Comparison of ENCODE assay signal across 16 cellular contexts in genomic region chr5:33675958-33676464, GRCh38.
DNase-seq lines count a peak whose midpoint lies in the region; ATAC-seq, FAIRE-seq and TF ChIP-seq lines count a peak whose summit lies in the region.
"Had no signal": no experiment of that assay in that cellular context is flagged by ENCODE, and none has a peak within 500 bp of the region (broad histone marks: within the 10 kb centered on the region; RNA-seq: fewer than 3 reads in every experiment).

No MANE protein-coding gene starts in this region.

- H3K27me3 ChIP-seq in left lung = no peaks in the 10 kb centered on the region
- H3K27me3 ChIP-seq: sigmoid colon had no signal

- TF ChIP-seq CTCF in fibroblast of villous mesenchyme (IDR thresholded peaks at IDR 0.05; ENCODE audit: insufficient read depth, low read depth, low read length) (no peak), left lung (IDR thresholded peaks at IDR 0.05) (no peak)

- ATAC-seq in GM18517 (IDR thresholded peaks at IDR 0.05; ENCODE audit: unreplicated experiment) (peak; percentile 77), GM21723 (IDR thresholded peaks at IDR 0.05; ENCODE audit: unreplicated experiment) (peak; percentile 78), HG03457 (IDR thresholded peaks at IDR 0.05; ENCODE audit: unreplicated experiment) (peak; percentile 55), left lung (no peak)
- ATAC-seq: lower lobe of right lung had no signal

- no peak for FAIRE-seq in GM12892 (lab: Jason Lieb, UNC)
- FAIRE-seq: endothelial cell of umbilical vein had no signal

- H3K27ac ChIP-seq in left lung = no peak overlapping the region
- H3K27ac ChIP-seq: HL-60, lower lobe of right lung, sigmoid colon, VCaP had no signal

- TF ChIP-seq POLR2A in GM12892 (IDR thresholded peaks at IDR 0.05; ENCODE audit: low read depth, low read length) = no peak

- no peaks in the 10 kb centered on the region for H3K36me3 ChIP-seq in left lung
- H3K36me3 ChIP-seq: lower lobe of right lung, sigmoid colon had no signal

- peak; percentile 28 for DNase-seq in fibroblast of villous mesenchyme (ENCODE audit: low read depth)
- no peak for DNase-seq in left lung
- DNase-seq in GM12892 (ENCODE audit: insufficient read length) = no peak
- DNase-seq in A172 (ENCODE audit: low spot score) = no peak
- no peak for DNase-seq in SW480 (ENCODE audit: low spot score)
- DNase-seq: activated naive CD8-positive, alpha-beta T cell treated with anti-CD3 and anti-CD28 coated beads, Interleukin-2, amount 10 ng/mL, durations not matched to agents 7 days and 5 days; DMS 273 treated with DMSO at 0.1 percent for 48 hours; lower lobe of right lung; NCI-H446; sigmoid colon had no signal

- no peaks in the 10 kb centered on the region for H3K9me3 ChIP-seq in left lung
- H3K9me3 ChIP-seq: lower lobe of right lung had no signal

- H3K4me3 ChIP-seq in fibroblast of villous mesenchyme (ENCODE audit: low read depth, low read length) (no peak overlapping the region), left lung (no peak overlapping the region)
- H3K4me3 ChIP-seq: lower lobe of right lung, sigmoid colon had no signal

- intact Hi-C loops in left lung (cut with DNase I) = no loop called here

- no peaks in the 10 kb centered on the region for H3K4me1 ChIP-seq in left lung
- H3K4me1 ChIP-seq: lower lobe of right lung, sigmoid colon had no signal
